ENCODE assay signal across 8 cellular contexts in genomic region chr14:70416717-70417349, GRCh38. TPM values are rescaled to one million over a fixed set of nuclear protein-coding genes. Genes with fewer than 3 reads are reported as not detected.
A peak's percentile ranks its signal among the peaks of the same experiment; 100 is the strongest.
DNase-seq lines count a peak whose midpoint lies in the region; ATAC-seq and TF ChIP-seq lines count a peak whose summit lies in the region.

Gene SYNJ2BP, minus strand, starts transcription at chr14:70417090. Its CDS starts 127 bp downstream, at chr14:70416963.

- H3K4me1 Mint-ChIP-seq in activated CD4-positive, alpha-beta T cell treated with anti-CD3 and anti-CD28 coated beads, Interleukin-2, amount 10 ng/mL, durations not matched to agents 7 days and 5 days: peaks cover 12% of the 10 kb centered on the region

- H3K4me3 ChIP-seq in H7 (ENCODE audit: insufficient read depth, low read depth, low read length): peak within 1 kb of the TSS; percentile 66
- peak within 1 kb of the TSS; percentile 64 to 73 for H3K4me3 ChIP-seq in left lung

- H3K4me1 ChIP-seq in left lung: peaks cover 5 to 13% of the 10 kb centered on the region in 2 donors

- peaks cover 2% of the 10 kb centered on the region for H3K36me3 Mint-ChIP-seq in activated CD4-positive, alpha-beta T cell treated with anti-CD3 and anti-CD28 coated beads, Interleukin-2, amount 10 ng/mL, durations not matched to agents 7 days and 5 days (ENCODE audit: low read depth)

- POLR2A ChIA-PET in activated CD4-positive, alpha-beta T cell treated with anti-CD3 and anti-CD28 coated beads, Interleukin-2, amount 10 ng/mL, durations not matched to agents 7 days and 5 days (lab: Charles Lee): no interaction called here

- peak within 1 kb of the TSS; percentile 51 to 72 for H3K27ac ChIP-seq in left lung

- CTCF ChIA-PET in activated CD4-positive, alpha-beta T cell treated with anti-CD3 and anti-CD28 coated beads, Interleukin-2, amount 10 ng/mL, durations not matched to agents 7 days and 5 days (lab: Charles Lee): no interaction called here

- no peaks in the 10 kb centered on the region for H3K9me3 ChIP-seq in left lung

- ATAC-seq in left lung: peak; percentile 99
- no peak for ATAC-seq in HG02588 (IDR thresholded peaks at IDR 0.05; ENCODE audit: unreplicated experiment)

- peaks cover 2% of the 10 kb centered on the region for H3K27me3 Mint-ChIP-seq in activated CD4-positive, alpha-beta T cell treated with anti-CD3 and anti-CD28 coated beads, Interleukin-2, amount 10 ng/mL, durations not matched to agents 7 days and 5 days

- H3K36me3 ChIP-seq in H7 (replicated peaks; ENCODE audit: control insufficient read depth, insufficient read depth, low read length) (no peaks in the 10 kb centered on the region), left lung (no peaks in the 10 kb centered on the region)

- peak within 1 kb of the TSS; percentile 76 for H3K27ac Mint-ChIP-seq in activated CD4-positive, alpha-beta T cell treated with anti-CD3 and anti-CD28 coated beads, Interleukin-2, amount 10 ng/mL, durations not matched to agents 7 days and 5 days

- H3K27me3 ChIP-seq in H7 (ENCODE audit: control insufficient read depth, insufficient read depth, low read length): no peaks in the 10 kb centered on the region
- H3K27me3 ChIP-seq in left lung: no peaks in the 10 kb centered on the region

- intact Hi-C loops in left lung (cut with DNase I): no loop called here

- H3K9me3 Mint-ChIP-seq in activated CD4-positive, alpha-beta T cell treated with anti-CD3 and anti-CD28 coated beads, Interleukin-2, amount 10 ng/mL, durations not matched to agents 7 days and 5 days: no peaks in the 10 kb centered on the region

- peak within 1 kb of the TSS; percentile 85 for H3K4me3 Mint-ChIP-seq in activated CD4-positive, alpha-beta T cell treated with anti-CD3 and anti-CD28 coated beads, Interleukin-2, amount 10 ng/mL, durations not matched to agents 7 days and 5 days

- DNase-seq in COLO829 (ENCODE audit: low spot score) (peak; percentile 86), H7 (peak; percentile 66), NCI-H2196 treated with DMSO at 0.1 percent for 48 hours (lab: John Stamatoyannopoulos, UW; ENCODE audit: unreplicated experiment) (peak; percentile 86), dermis microvascular lymphatic vessel endothelial cell (ENCODE audit: low read depth in 2 of 2) (peak; percentile 54 to 73), left lung (peak; percentile 81 to 87)
- peak; percentile 65 for DNase-seq in activated CD4-positive, alpha-beta T cell treated with anti-CD3 and anti-CD28 coated beads, Interleukin-2, amount 10 ng/mL, durations not matched to agents 7 days and 5 days
- DNase-seq in stimulated activated CD4-positive, alpha-beta T cell treated with anti-CD3 and anti-CD28 coated beads, Interleukin-1b, Interleukin-23, amount 100 ng/mL, for 48 hours: peak; percentile 52

- no peak for TF ChIP-seq CTCF in left lung (IDR thresholded peaks at IDR 0.05)

RNA-seq across cellular contexts. Expression of gene SYNJ2BP, which starts in this region (rescaled TPM):
- 14.5 and 16.8 TPM in 2 replicates for total RNA-seq in H7 (2014; rRNA removed; shearing (Covaris generic))
- 10 to 100 TPM; 12.0 to 14.0 TPM for total RNA-seq in activated CD4-positive, alpha-beta T cell treated with anti-CD3 and anti-CD28 coated beads, Interleukin-2, amount 10 ng/mL, durations not matched to agents 7 days and 5 days
- 16.8 and 18.2 TPM in 2 replicates for total RNA-seq in dermis microvascular lymphatic vessel endothelial cell
- total RNA-seq in left lung: 10 to 100 TPM; 30.3 to 33.3 TPM
